In the genomic region with DNA sequence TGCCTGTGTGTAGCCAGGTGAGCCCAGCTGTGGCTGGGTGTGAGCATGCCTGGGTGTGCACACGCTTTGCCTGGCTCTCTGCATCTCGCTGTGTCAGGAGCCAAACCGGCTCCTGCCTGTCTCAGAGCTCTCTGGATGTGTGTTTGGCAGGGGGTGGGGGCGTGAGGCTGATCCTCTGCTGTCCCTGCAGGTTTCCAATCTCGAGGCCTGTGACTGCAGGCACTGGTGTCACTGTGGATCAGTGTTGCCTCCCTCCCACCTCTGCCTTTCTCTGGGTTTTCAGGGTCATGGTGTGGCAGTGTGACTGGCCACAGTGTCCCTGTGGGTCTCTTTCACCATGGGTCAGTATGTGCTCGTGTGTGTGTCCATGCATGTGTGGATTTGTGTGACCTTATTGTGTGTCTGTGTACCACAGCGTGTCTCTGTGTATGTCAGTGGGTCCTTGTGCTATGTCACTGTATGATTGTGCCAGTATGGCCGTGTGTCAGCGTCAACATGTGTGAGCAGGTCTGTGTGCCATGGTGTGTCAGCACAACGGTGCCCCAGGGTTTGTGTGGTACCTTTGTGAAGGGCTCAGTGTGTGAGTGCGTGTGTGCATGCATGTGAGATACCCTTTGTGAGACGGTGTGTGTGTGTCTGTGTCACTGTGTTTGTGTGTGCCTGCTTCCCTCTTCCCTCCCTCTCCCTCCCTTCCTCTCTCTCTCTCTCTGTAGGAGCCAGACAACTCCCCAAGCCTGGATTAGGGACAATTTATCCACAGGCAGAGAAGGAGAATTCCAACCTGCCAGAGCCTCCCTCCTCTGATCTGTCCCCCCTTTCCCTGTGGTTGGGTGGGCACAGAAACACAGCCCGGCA, we compare ENCODE assay signal across 11 cellular contexts. TPM values are rescaled to one million over a fixed set of nuclear protein-coding genes. Genes with fewer than 3 reads are reported as not detected.
DNase-seq lines count a peak whose midpoint lies in the region; ATAC-seq and TF ChIP-seq lines count a peak whose summit lies in the region.
"Had no signal": no experiment of that assay in that cellular context is flagged by ENCODE, and none has a peak within 500 bp of the region (broad histone marks: within the 10 kb centered on the region; RNA-seq: fewer than 3 reads in every experiment).

No MANE protein-coding gene starts in this region.

- peaks cover 1 to 7% (median 3%) of the 10 kb centered on the region in 3 donors for H3K27me3 Mint-ChIP-seq in immature natural killer cell (ENCODE audit: low read depth in 3 of 3)

- ATAC-seq in GM21529 (IDR thresholded peaks at IDR 0.05; ENCODE audit: unreplicated experiment) (no peak), GM18867 (IDR thresholded peaks at IDR 0.05; ENCODE audit: unreplicated experiment) (no peak)
- ATAC-seq: left lobe of liver had no signal

- no peaks in the 10 kb centered on the region for H3K9me3 Mint-ChIP-seq in immature natural killer cell

- 40 to 44% methylated on average over 13 of the region's 13 CpGs for WGBS in GM23248 (ENCODE audit: low coverage in 1 of 2, low lambda C conversion rate in 2 of 2, missing lambda C conversion rate in 2 of 2), 2 experiments
- WGBS in smooth muscle cell (ENCODE audit: low lambda C conversion rate) = 59% methylated on average over 13 of the region's 13 CpGs

- DNase-seq in GM23248 (no peak), immature natural killer cell (no peak), smooth muscle cell (lab: John Stamatoyannopoulos, UW; ENCODE audit: unreplicated experiment) (no peak), glomerular visceral epithelial cell (ENCODE audit: extremely low spot score) (no peak), ureter (ENCODE audit: low spot score) (no peak)
- DNase-seq: effector memory CD4-positive, alpha-beta T cell; NCI-H2107 had no signal

- no peaks in the 10 kb centered on the region for H3K9me2 ChIP-seq in GM23248 (ENCODE audit: insufficient read depth)

- H3K4me1 Mint-ChIP-seq in immature natural killer cell = peaks cover 64 to 78% of the 10 kb centered on the region in 2 donors

- H4K20me1 ChIP-seq in GM23248 (ENCODE audit: insufficient read depth) = no peaks in the 10 kb centered on the region
- peaks cover 98% of the 10 kb centered on the region for H4K20me1 ChIP-seq in smooth muscle cell (ENCODE audit: low read depth)

- peak overlapping the region; percentile 15 for H3K4me2 ChIP-seq in GM23248 (ENCODE audit: unreplicated experiment)
- H3K4me2 ChIP-seq in smooth muscle cell = peak overlapping the region; percentile 63

- H3K79me2 ChIP-seq in GM23248 (ENCODE audit: insufficient read depth) (peaks cover 82% of the 10 kb centered on the region), smooth muscle cell (ENCODE audit: low read depth) (peaks cover 76% of the 10 kb centered on the region)

- H3K36me3 ChIP-seq in GM23248 (ENCODE audit: low read depth) (no peaks in the 10 kb centered on the region), smooth muscle cell (ENCODE audit: low read depth) (no peaks in the 10 kb centered on the region)

- H3K9me3 ChIP-seq in GM23248 (ENCODE audit: low read depth) (no peaks in the 10 kb centered on the region), smooth muscle cell (replicated peaks; ENCODE audit: low read depth) (no peaks in the 10 kb centered on the region)

- H2AFZ ChIP-seq in GM23248 (no peak overlapping the region), smooth muscle cell (ENCODE audit: low read depth) (no peak overlapping the region)

- H3K4me3 Mint-ChIP-seq in immature natural killer cell = peak overlapping the region in 1 of 5 donors; percentile 18

- no peak overlapping the region for H3K27ac ChIP-seq in GM23248
- peak overlapping the region; percentile 82 for H3K27ac ChIP-seq in angular gyrus (ENCODE audit: low read depth, low read length)
- H3K27ac ChIP-seq in smooth muscle cell (ENCODE audit: low read depth) = peak overlapping the region; percentile 65

- H3K27me3 ChIP-seq in GM23248 (replicated peaks; ENCODE audit: insufficient read depth) (no peaks in the 10 kb centered on the region), smooth muscle cell (ENCODE audit: low read depth) (no peaks in the 10 kb centered on the region)

- in situ Hi-C loops in GM23248 (cut with MboI) = no loop called here

- H3F3A ChIP-seq in GM23248 (ENCODE audit: insufficient read depth) = peaks cover 13% of the 10 kb centered on the region
- H3F3A ChIP-seq in smooth muscle cell (ENCODE audit: low read depth) = peaks cover 32% of the 10 kb centered on the region

- H3K9ac ChIP-seq in GM23248 = no peak overlapping the region
- no peak overlapping the region for H3K9ac ChIP-seq in smooth muscle cell (ENCODE audit: low read depth)

- peaks cover 37% of the 10 kb centered on the region for H3K4me1 ChIP-seq in GM23248 (ENCODE audit: insufficient read depth)
- peaks cover 67% of the 10 kb centered on the region for H3K4me1 ChIP-seq in smooth muscle cell (ENCODE audit: low read depth)

- H3K4me3 ChIP-seq in GM23248 (no peak overlapping the region), smooth muscle cell (no peak overlapping the region)

- no peak for TF ChIP-seq CTCF in smooth muscle cell (IDR thresholded peaks at IDR 0.05; ENCODE audit: borderline replicate concordance, insufficient read depth, poor library complexity, severe bottlenecking)

- H3K36me3 Mint-ChIP-seq in immature natural killer cell = no peaks in the 10 kb centered on the region

- H3K27ac Mint-ChIP-seq in immature natural killer cell = peak overlapping the region in 5 of 6 donors; percentile 41 to 84 (median 78)

RNA-seq across cellular contexts. Expression of a gene that starts 43.4 kb away (rescaled TPM):
- total RNA-seq in GM23248 (2014; rRNA removed; shearing (Covaris generic)) = 5.3 and 5.8 TPM in 2 replicates
- polyA plus RNA-seq in GM23248 (2016; fragmentation: Nextera tagmentation; extraction: Ambion mirVana) (3.9 and 4.5 TPM in 2 replicates), immature natural killer cell (1 to 10 TPM in 2 of 3 donors, not detected in 1; 1.2 to 6.3 TPM), smooth muscle cell (12.2 and 15.6 TPM in 2 replicates)
- total RNA-seq in smooth muscle cell (8.4 and 12.2 TPM in 2 replicates), ureter (27.3 TPM)
